ENCODE assay signal across 19 cellular contexts in the genomic region with DNA sequence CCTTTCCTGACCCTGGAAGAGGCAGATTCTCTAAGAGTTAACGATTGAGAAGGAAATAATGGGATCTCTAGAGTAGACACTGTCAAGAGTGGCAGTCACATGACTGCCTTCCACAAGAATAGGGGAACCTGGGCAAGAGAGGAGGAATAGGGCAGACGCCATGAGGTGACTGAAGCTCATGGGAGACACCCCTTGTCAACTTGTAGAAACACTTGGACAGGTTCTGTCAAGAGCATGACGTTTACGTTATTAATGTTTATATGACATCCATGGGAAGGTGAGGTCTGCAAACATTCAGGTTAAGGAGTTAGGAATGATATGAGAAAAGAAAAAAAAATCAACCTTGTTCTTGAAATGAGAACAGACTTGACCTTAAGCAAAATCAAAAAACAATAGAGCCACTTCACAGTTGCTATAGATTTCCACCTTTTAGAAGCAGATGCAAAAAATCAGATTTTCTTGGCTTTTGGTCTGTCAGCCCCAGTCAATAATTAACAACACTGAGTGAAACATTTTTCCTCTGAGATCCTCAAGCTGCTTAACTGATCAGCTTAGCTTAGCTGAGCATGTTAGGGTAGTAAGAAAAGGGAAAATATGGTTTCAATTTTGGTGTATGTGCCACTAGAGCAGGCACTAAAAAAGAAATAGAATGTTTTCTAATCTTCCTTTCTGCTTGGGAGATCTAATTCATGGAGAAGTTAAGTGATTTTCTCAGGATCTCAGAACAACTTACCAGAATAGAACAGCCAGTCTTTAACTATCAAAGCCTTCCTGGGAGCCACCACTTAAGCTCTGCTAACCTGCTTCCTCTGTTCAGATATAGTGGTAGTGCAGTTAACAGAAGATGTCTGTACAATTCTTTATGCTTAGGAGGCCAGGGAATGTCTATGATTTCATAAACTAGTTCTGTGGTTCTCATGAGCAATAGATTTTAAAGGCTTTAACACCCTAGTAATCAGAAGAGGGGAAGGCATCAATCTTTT.
DNase-seq lines count a peak whose midpoint lies in the region; ATAC-seq and TF ChIP-seq lines count a peak whose summit lies in the region.
"Had no signal": no experiment of that assay in that cellular context is flagged by ENCODE, and none has a peak within 500 bp of the region (broad histone marks: within the 10 kb centered on the region; RNA-seq: fewer than 3 reads in every experiment).

No MANE protein-coding gene starts in this region.

- no peaks in the 10 kb centered on the region for H4K20me1 ChIP-seq in neural cell (ENCODE audit: insufficient read depth)
- no peaks in the 10 kb centered on the region for H4K20me1 ChIP-seq in MM.1S (ENCODE audit: insufficient read depth, low read length)

- ATAC-seq in GM18870 (IDR thresholded peaks at IDR 0.05; ENCODE audit: unreplicated experiment) (peak; percentile 84), GM21786 (IDR thresholded peaks at IDR 0.05; ENCODE audit: unreplicated experiment) (peak; percentile 52), HG03571 (IDR thresholded peaks at IDR 0.05; ENCODE audit: unreplicated experiment) (peak; percentile 56), HG02884 (IDR thresholded peaks at IDR 0.05; ENCODE audit: unreplicated experiment) (no peak)
- ATAC-seq: activated CD4-positive, alpha-beta T cell treated with anti-CD3 and anti-CD28 coated beads for 36 hours had no signal

- H3K9me3 ChIP-seq in neural cell (ENCODE audit: low read length), result no peaks in the 10 kb centered on the region
- H3K9me3 ChIP-seq in stomach, result peaks cover 0 to 9% (median 3%) of the 10 kb centered on the region in 4 donors
- no peaks in the 10 kb centered on the region for H3K9me3 ChIP-seq in MM.1S (replicated peaks; ENCODE audit: insufficient read depth, low read length)

- H3K4me1 ChIP-seq in stomach, result no peaks in the 10 kb centered on the region
- no peaks in the 10 kb centered on the region for H3K4me1 ChIP-seq in MM.1S (ENCODE audit: low read length)

- H3K9ac ChIP-seq in neural cell (ENCODE audit: low read length) (no peak overlapping the region), MM.1S (ENCODE audit: low read length) (no peak overlapping the region)

- no peak overlapping the region for H3K4me3 ChIP-seq in neural cell (ENCODE audit: low read length)
- no peak overlapping the region for H3K4me3 ChIP-seq in stomach
- H3K4me3 ChIP-seq in MM.1S (ENCODE audit: low read length), result no peak overlapping the region

- DNase-seq in stomach (no peak), MM.1S (no peak)
- no peak for DNase-seq in activated CD4-positive, CD25-positive, alpha-beta regulatory T cell (lab: John Stamatoyannopoulos, UW)
- DNase-seq: activated CD4-positive, alpha-beta T cell treated with anti-CD3 and anti-CD28 coated beads for 36 hours; activated naive CD4-positive, alpha-beta T cell treated with anti-CD3 and anti-CD28 coated beads, Interleukin-2, amount 50 U/mL, for 16 hours; activated T-cell treated with anti-CD3 and anti-CD28 coated beads, Interleukin-2, amount 50 U/mL, for 48 hours; anterior cingulate cortex; CD4-positive, CD25-positive, alpha-beta regulatory T cell; DND-41; erythroblast; foreskin melanocyte; NCI-H1694; stimulated activated CD4-positive, alpha-beta T cell treated with anti-CD3 and anti-CD28 coated beads, Interleukin-2, amount 100 ng/mL, for 24 hours; stimulated activated naive CD4-positive, alpha-beta T cell had no signal

- intact Hi-C loops in stomach (cut with DNase I; ENCODE audit: low total_unique reads), result no loop called here

- H3K36me3 ChIP-seq in neural cell (ENCODE audit: insufficient read depth, low read length) (no peaks in the 10 kb centered on the region), stomach (no peaks in the 10 kb centered on the region), MM.1S (replicated peaks; ENCODE audit: insufficient read depth, low read length) (no peaks in the 10 kb centered on the region)

- TF ChIP-seq EP300 in neural cell (conservative IDR thresholded peaks at IDR 0.05; ENCODE audit: poor library complexity, severe bottlenecking) (peak; percentile 78), stomach (IDR thresholded peaks at IDR 0.05) (no peak)

- no peaks in the 10 kb centered on the region for H3K27me3 ChIP-seq in neural cell (ENCODE audit: insufficient read depth, low read depth, low read length)
- H3K27me3 ChIP-seq in stomach, result no peaks in the 10 kb centered on the region
- no peaks in the 10 kb centered on the region for H3K27me3 ChIP-seq in MM.1S (replicated peaks; ENCODE audit: insufficient read depth, low read length)

- no peak overlapping the region for H3K4me2 ChIP-seq in neural cell (ENCODE audit: low read length)
- no peak overlapping the region for H3K4me2 ChIP-seq in MM.1S (ENCODE audit: low read depth, low read length)

- no peak for TF ChIP-seq RAD21 in neural cell (conservative IDR thresholded peaks at IDR 0.05)

- 53 to 71% (median 62%) methylated on average over 4 of the region's 4 CpGs for WGBS in stomach, 5 donors

- H3K79me2 ChIP-seq in neural cell (replicated peaks; ENCODE audit: insufficient read depth, low read length) (no peaks in the 10 kb centered on the region), MM.1S (ENCODE audit: low read length) (no peaks in the 10 kb centered on the region)

- TF ChIP-seq CTCF in neural cell (IDR thresholded peaks at IDR 0.05; ENCODE audit: poor library complexity, severe bottlenecking) (no peak), stomach (IDR thresholded peaks at IDR 0.05) (no peak), MM.1S (IDR thresholded peaks at IDR 0.05; ENCODE audit: low read length) (no peak)

- no peak overlapping the region for H2AFZ ChIP-seq in neural cell (ENCODE audit: low read depth, low read length)
- H2AFZ ChIP-seq in MM.1S (ENCODE audit: low read length), result no peak overlapping the region

- no peak overlapping the region for H3K27ac ChIP-seq in neural cell (ENCODE audit: low read length)
- no peak overlapping the region for H3K27ac ChIP-seq in stomach
- H3K27ac ChIP-seq in MM.1S (ENCODE audit: low read length), result no peak overlapping the region

- H3K9me2 ChIP-seq in neural cell (ENCODE audit: insufficient read depth, low read length) (no peaks in the 10 kb centered on the region), MM.1S (replicated peaks; ENCODE audit: insufficient read depth, low read length) (no peaks in the 10 kb centered on the region)

- H3F3A ChIP-seq in neural cell (ENCODE audit: insufficient read depth, low read length, poor library complexity, severe bottlenecking), result no peaks in the 10 kb centered on the region
- H3F3A ChIP-seq in MM.1S (ENCODE audit: insufficient read depth, low read length), result no peaks in the 10 kb centered on the region

- no peak for TF ChIP-seq POLR2A in stomach (IDR thresholded peaks at IDR 0.05)

TF ChIP-seq in neural cell, 6 proteins besides CTCF, POLR2A, EP300 and RAD21:
- TF ChIP-seq MXI1 (conservative IDR thresholded peaks at IDR 0.05; ENCODE audit: poor library complexity, severe bottlenecking), result no peak
- peak; percentile 51 for TF ChIP-seq POLR2AphosphoS5 (IDR thresholded peaks at IDR 0.05)
- TF ChIP-seq, protein P1, sequence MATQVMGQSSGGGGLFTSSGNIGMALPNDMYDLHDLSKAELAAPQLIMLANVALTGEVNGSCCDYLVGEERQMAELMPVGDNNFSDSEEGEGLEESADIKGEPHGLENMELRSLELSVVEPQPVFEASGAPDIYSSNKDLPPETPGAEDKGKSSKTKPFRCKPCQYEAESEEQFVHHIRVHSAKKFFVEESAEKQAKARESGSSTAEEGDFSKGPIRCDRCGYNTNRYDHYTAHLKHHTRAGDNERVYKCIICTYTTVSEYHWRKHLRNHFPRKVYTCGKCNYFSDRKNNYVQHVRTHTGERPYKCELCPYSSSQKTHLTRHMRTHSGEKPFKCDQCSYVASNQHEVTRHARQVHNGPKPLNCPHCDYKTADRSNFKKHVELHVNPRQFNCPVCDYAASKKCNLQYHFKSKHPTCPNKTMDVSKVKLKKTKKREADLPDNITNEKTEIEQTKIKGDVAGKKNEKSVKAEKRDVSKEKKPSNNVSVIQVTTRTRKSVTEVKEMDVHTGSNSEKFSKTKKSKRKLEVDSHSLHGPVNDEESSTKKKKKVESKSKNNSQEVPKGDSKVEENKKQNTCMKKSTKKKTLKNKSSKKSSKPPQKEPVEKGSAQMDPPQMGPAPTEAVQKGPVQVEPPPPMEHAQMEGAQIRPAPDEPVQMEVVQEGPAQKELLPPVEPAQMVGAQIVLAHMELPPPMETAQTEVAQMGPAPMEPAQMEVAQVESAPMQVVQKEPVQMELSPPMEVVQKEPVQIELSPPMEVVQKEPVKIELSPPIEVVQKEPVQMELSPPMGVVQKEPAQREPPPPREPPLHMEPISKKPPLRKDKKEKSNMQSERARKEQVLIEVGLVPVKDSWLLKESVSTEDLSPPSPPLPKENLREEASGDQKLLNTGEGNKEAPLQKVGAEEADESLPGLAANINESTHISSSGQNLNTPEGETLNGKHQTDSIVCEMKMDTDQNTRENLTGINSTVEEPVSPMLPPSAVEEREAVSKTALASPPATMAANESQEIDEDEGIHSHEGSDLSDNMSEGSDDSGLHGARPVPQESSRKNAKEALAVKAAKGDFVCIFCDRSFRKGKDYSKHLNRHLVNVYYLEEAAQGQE (IDR thresholded peaks at IDR 0.05; ENCODE audit: borderline replicate concordance), result no peak
- TF ChIP-seq TAF1 (IDR thresholded peaks at IDR 0.05; ENCODE audit: low read depth), result no peak
